1 cellular context compared by ENCODE assay signal in the genomic region with DNA sequence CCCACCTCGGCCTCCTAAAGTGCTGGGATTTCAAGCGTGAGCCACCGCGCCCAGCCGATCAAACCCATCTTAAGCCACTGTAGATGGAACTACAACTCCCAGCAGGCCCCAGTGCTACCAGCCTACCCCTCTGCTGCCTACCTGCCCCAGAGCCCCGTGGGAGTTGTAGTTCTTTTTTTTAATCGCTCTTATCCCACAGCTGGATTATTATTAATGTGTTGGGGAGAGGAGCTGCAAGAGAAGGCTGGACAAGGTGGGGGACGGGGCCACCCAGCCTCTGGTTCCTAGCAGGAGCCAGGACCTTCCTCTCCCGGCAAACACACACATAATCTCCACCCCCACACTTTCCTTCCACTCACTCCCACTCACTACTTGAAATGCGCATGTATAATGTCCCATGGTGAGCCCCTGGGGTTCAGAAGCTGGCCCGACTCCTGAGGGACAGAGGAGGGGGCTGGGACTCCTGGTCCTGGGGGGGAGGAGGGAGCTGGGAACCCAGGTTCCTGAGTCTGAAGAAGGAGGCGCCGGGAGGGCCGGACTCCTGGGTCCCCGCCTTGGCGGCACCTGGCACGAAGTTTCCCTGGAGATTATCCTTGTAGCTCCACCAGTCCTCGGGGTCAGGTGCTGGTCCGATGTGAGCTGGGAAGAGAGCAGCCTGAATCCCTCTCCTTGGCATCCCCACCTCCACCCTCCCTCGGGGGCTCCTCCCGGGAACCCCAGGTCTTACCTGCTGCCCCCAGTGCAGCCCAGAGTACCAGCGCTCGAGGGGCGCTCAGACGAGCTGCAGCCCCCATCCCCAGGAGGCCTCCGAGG.
TF ChIP-seq lines count a peak whose summit lies in the region.

No MANE protein-coding gene starts in this region.

TF ChIP-seq in HepG2, 621 proteins besides CTCF, POLR2A, EP300 and RAD21 (continued from another document and continues in another):
- TF ChIP-seq, protein P1, sequence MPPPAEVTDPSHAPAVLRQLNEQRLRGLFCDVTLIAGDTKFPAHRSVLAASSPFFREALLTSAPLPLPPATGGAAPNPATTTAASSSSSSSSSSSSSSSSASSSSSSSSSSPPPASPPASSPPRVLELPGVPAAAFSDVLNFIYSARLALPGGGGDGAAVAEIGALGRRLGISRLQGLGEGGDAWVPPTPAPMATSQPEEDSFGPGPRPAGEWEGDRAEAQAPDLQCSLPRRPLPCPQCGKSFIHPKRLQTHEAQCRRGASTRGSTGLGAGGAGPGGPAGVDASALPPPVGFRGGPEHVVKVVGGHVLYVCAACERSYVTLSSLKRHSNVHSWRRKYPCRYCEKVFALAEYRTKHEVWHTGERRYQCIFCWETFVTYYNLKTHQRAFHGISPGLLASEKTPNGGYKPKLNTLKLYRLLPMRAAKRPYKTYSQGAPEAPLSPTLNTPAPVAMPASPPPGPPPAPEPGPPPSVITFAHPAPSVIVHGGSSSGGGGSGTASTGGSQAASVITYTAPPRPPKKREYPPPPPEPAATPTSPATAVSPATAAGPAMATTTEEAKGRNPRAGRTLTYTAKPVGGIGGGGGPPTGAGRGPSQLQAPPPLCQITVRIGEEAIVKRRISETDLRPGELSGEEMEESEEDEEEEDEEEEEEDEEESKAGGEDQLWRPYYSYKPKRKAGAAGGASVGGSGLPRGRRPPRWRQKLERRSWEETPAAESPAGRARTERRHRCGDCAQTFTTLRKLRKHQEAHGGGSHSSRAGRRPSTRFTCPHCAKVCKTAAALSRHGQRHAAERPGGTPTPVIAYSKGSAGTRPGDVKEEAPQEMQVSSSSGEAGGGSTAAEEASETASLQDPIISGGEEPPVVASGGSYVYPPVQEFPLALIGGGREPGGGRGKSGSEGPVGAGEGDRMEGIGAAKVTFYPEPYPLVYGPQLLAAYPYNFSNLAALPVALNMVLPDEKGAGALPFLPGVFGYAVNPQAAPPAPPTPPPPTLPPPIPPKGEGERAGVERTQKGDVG (CRISPR knock-in tag; IDR thresholded peaks at IDR 0.05; ENCODE audit: borderline replicate concordance), result no peak
- TF ChIP-seq HNRNPL (IDR thresholded peaks at IDR 0.05; ENCODE audit: low read depth, low read length) (no peak), ZNF766 (CRISPR knock-in tag; IDR thresholded peaks at IDR 0.05; ENCODE audit: borderline replicate concordance) (no peak), ZNF546 (CRISPR knock-in tag; conservative IDR thresholded peaks at IDR 0.05) (no peak), ZBTB10 (CRISPR knock-in tag; IDR thresholded peaks at IDR 0.05; ENCODE audit: borderline replicate concordance) (no peak), GATAD2A (CRISPR knock-in tag; IDR thresholded peaks at IDR 0.05) (no peak), MYNN (CRISPR knock-in tag; IDR thresholded peaks at IDR 0.05; ENCODE audit: low read depth) (no peak), REPIN1 (CRISPR knock-in tag; IDR thresholded peaks at IDR 0.05; ENCODE audit: borderline replicate concordance, low read depth) (no peak), ZNF33A (CRISPR knock-in tag; IDR thresholded peaks at IDR 0.05; ENCODE audit: borderline replicate concordance) (no peak), ARNT (IDR thresholded peaks at IDR 0.05) (no peak), PITX1 (CRISPR knock-in tag; IDR thresholded peaks at IDR 0.05) (no peak), ZNF512 (CRISPR knock-in tag; IDR thresholded peaks at IDR 0.05) (no peak), NFYB (CRISPR knock-in tag; IDR thresholded peaks at IDR 0.05) (no peak), SMYD3 (CRISPR knock-in tag; IDR thresholded peaks at IDR 0.05) (no peak), MTF2 (CRISPR knock-in tag; IDR thresholded peaks at IDR 0.05; ENCODE audit: borderline replicate concordance) (no peak), ZNF382 (CRISPR knock-in tag; IDR thresholded peaks at IDR 0.05; ENCODE audit: borderline replicate concordance) (no peak), MZF1 (CRISPR knock-in tag; IDR thresholded peaks at IDR 0.05; ENCODE audit: borderline replicate concordance) (no peak), SOX5 (CRISPR knock-in tag; IDR thresholded peaks at IDR 0.05; ENCODE audit: borderline replicate concordance) (no peak), RFX3 (CRISPR knock-in tag; IDR thresholded peaks at IDR 0.05) (no peak), ARHGAP35 (CRISPR knock-in tag; IDR thresholded peaks at IDR 0.05; ENCODE audit: borderline replicate concordance) (no peak), FOXP1 (IDR thresholded peaks at IDR 0.05) (no peak), FOXP1 (CRISPR knock-in tag; IDR thresholded peaks at IDR 0.05) (no peak), STAG1 (CRISPR knock-in tag; IDR thresholded peaks at IDR 0.05) (no peak), ELF1 (CRISPR knock-in tag; IDR thresholded peaks at IDR 0.05) (0 out of 2 replicates have a peak, but pooled peaks have one; percentile 21), POLR2G (IDR thresholded peaks at IDR 0.05; ENCODE audit: low read depth, low read length) (no peak), ZSCAN12 (CRISPR knock-in tag; IDR thresholded peaks at IDR 0.05) (no peak), DZIP1 (CRISPR knock-in tag; IDR thresholded peaks at IDR 0.05) (no peak), PHF5A (CRISPR knock-in tag; IDR thresholded peaks at IDR 0.05; ENCODE audit: low read depth, unreplicated experiment) (no peak), ZNF484 (CRISPR knock-in tag; IDR thresholded peaks at IDR 0.05; ENCODE audit: borderline replicate concordance, low read depth) (no peak), SUZ12 (IDR thresholded peaks at IDR 0.05; ENCODE audit: low read depth, low read length) (peak; percentile 99), ZNF343 (CRISPR knock-in tag; IDR thresholded peaks at IDR 0.05) (no peak), ZBTB40 (IDR thresholded peaks at IDR 0.05) (no peak), ZBTB40 (CRISPR knock-in tag; IDR thresholded peaks at IDR 0.05) (no peak)
- TF ChIP-seq, protein P2, sequence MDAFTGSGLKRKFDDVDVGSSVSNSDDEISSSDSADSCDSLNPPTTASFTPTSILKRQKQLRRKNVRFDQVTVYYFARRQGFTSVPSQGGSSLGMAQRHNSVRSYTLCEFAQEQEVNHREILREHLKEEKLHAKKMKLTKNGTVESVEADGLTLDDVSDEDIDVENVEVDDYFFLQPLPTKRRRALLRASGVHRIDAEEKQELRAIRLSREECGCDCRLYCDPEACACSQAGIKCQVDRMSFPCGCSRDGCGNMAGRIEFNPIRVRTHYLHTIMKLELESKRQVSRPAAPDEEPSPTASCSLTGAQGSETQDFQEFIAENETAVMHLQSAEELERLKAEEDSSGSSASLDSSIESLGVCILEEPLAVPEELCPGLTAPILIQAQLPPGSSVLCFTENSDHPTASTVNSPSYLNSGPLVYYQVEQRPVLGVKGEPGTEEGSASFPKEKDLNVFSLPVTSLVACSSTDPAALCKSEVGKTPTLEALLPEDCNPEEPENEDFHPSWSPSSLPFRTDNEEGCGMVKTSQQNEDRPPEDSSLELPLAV (CRISPR knock-in tag; conservative IDR thresholded peaks at IDR 0.05; ENCODE audit: low read depth), result no peak
- TF ChIP-seq, protein P3, sequence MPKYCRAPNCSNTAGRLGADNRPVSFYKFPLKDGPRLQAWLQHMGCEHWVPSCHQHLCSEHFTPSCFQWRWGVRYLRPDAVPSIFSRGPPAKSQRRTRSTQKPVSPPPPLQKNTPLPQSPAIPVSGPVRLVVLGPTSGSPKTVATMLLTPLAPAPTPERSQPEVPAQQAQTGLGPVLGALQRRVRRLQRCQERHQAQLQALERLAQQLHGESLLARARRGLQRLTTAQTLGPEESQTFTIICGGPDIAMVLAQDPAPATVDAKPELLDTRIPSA (CRISPR knock-in tag; IDR thresholded peaks at IDR 0.05; ENCODE audit: borderline replicate concordance), result no peak
